In genomic region chr16:83530293-83530692, GRCh38 we compare ENCODE assay signal across 1 cellular context.
TF ChIP-seq lines count a peak whose summit lies in the region.

No MANE protein-coding gene starts in this region.

TF ChIP-seq in IMR-90, 13 proteins besides CTCF, POLR2A, EP300 and RAD21 (continued from another document):
- TF ChIP-seq MAZ (IDR thresholded peaks at IDR 0.05; ENCODE audit: borderline replicate concordance, low read depth, low read length) (no peak), RCOR1 (IDR thresholded peaks at IDR 0.05; ENCODE audit: insufficient replicate concordance, low read length) (no peak), NFE2L2 (IDR thresholded peaks at IDR 0.05; ENCODE audit: low read depth, low read length) (no peak), CEBPB (IDR thresholded peaks at IDR 0.05; ENCODE audit: low read depth, low read length) (no peak), MAFK (IDR thresholded peaks at IDR 0.05; ENCODE audit: low read depth, low read length) (no peak), MXI1 (IDR thresholded peaks at IDR 0.05; ENCODE audit: borderline replicate concordance, low read depth, low read length) (no peak)
TF ChIP-seq in IMR-90: peak in this region for 0.
